10 cellular contexts compared by ENCODE assay signal in the genomic region with DNA sequence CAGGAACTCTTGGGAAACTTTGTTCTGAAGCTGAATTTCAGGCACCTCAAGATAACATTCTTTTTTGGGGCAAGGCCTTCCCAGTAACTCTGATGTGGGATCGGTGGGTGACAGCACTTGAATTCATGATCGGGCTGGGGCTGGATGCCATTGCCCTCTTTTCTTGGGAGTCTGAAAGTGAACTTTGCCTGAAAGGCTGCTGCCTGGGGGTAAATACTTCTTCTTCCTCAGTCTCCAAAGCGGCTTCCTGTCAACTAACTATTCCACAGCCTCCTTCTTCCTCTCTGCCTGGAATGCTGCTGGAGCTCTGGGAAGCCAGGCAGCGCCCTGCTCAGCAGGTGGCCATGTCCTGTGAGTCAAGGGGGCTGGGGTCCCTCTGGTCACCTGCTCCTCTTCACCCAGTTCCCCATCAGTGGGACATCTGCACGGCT.
DNase-seq lines count a peak whose midpoint lies in the region; ATAC-seq, FAIRE-seq and TF ChIP-seq lines count a peak whose summit lies in the region.
"Had no signal": no experiment of that assay in that cellular context is flagged by ENCODE, and none has a peak within 500 bp of the region (broad histone marks: within the 10 kb centered on the region; RNA-seq: fewer than 3 reads in every experiment).

No MANE protein-coding gene starts in this region.

- no peak for ATAC-seq in pancreas
- ATAC-seq in GM21576 (IDR thresholded peaks at IDR 0.05; ENCODE audit: unreplicated experiment) = no peak
- ATAC-seq in GM21717 (IDR thresholded peaks at IDR 0.05; ENCODE audit: unreplicated experiment) = no peak
- ATAC-seq in HG02588 (IDR thresholded peaks at IDR 0.05; ENCODE audit: unreplicated experiment) = no peak
- ATAC-seq: stimulated activated memory B cell treated with anti-CD40 and anti-IgM and Interleukin-4, amounts not matched to agents 10 μg/mL and 1 μg/mL and 100 μg/mL, for 72 hours had no signal

- H3K27ac ChIP-seq in esophagus squamous epithelium (peak overlapping the region; percentile 78 to 98 (median 90)), pancreas (peak overlapping the region; percentile 74 to 92 (median 84))

- peaks cover 0 to 30% (median 18%) of the 10 kb centered on the region in 3 donors for H3K4me1 ChIP-seq in esophagus squamous epithelium
- peaks cover 13 to 21% (median 21%) of the 10 kb centered on the region in 3 donors for H3K4me1 ChIP-seq in pancreas

- H3K27me3 ChIP-seq in esophagus squamous epithelium = no peaks in the 10 kb centered on the region
- no peaks in the 10 kb centered on the region for H3K27me3 ChIP-seq in pancreas

- WGBS in esophagus squamous epithelium, 2 donors = 69 to 80% methylated on average over 4 of the region's 5 CpGs
- 68 to 73% methylated on average over 5 of the region's 5 CpGs for WGBS in pancreas, 2 donors

- no peak for TF ChIP-seq CTCF in AG10803 (conservative IDR thresholded peaks at IDR 0.05; ENCODE audit: low read length)
- TF ChIP-seq CTCF in esophagus squamous epithelium (IDR thresholded peaks at IDR 0.05) = no peak
- no peak for TF ChIP-seq CTCF in pancreas (IDR thresholded peaks at IDR 0.05)

- no peak for FAIRE-seq in pancreas (lab: Jason Lieb, UNC)

- DNase-seq in AG10803 (ENCODE audit: low read depth) = no peak
- DNase-seq in NCI-H69 (lab: John Stamatoyannopoulos, UW) = peak; percentile 58
- DNase-seq in esophagus squamous epithelium (lab: John Stamatoyannopoulos, UW) = no peak
- peak in 1 of 6 donors; percentile 58 for DNase-seq in pancreas
- DNase-seq in NCI-H1105 treated with DMSO at 0.1 percent for 48 hours (lab: John Stamatoyannopoulos, UW) = no peak
- DNase-seq: SIG-M5 had no signal

- H3K36me3 ChIP-seq in esophagus squamous epithelium = no peaks in the 10 kb centered on the region
- H3K36me3 ChIP-seq in pancreas = no peaks in the 10 kb centered on the region

- intact Hi-C loops in esophagus squamous epithelium (cut with DNase I) = no loop called here
- intact Hi-C loops in pancreas (cut with DNase I) = no loop called here

- H3K4me3 ChIP-seq in AG10803 (ENCODE audit: low read length) = peak overlapping the region; percentile 38
- H3K4me3 ChIP-seq in esophagus squamous epithelium = peak overlapping the region in 1 of 4 donors; percentile 16
- H3K4me3 ChIP-seq in pancreas = peak overlapping the region in 1 of 4 donors; percentile 20

- H3K9me3 ChIP-seq in esophagus squamous epithelium = no peaks in the 10 kb centered on the region
- H3K9me3 ChIP-seq in pancreas = no peaks in the 10 kb centered on the region

- TF ChIP-seq POLR2A in esophagus squamous epithelium (IDR thresholded peaks at IDR 0.05) = peak in 1 of 4 donors; percentile 37
